In the genomic region with DNA sequence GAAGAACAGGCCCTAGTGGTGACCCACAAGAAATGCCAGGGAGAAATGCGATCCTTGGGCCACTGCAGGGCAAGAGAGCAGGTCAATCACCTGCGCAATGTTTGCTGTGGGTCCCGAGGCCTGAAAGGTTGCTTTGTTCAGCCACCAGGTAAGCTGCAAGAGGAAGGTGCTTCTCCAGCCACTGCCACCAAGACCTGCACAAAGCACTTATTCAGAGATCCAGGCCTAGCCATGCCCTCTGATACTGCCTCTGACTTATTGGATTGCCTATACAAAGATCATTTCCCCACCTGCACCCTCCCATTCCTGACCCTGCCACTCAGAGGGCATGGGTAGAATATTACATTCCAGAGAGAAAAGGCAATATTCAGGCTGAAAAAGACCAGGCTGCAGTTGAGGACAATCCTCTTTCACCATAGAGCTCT, we compare ENCODE assay signal across 2 cellular contexts.
A peak's percentile ranks its signal among the peaks of the same experiment; 100 is the strongest.
TF ChIP-seq lines count a peak whose summit lies in the region.

No MANE protein-coding gene starts in this region.

TF ChIP-seq in GM23338, 12 proteins besides CTCF, POLR2A, EP300 and RAD21 (continued from another document and continues in another):
- TF ChIP-seq ZNF462 (CRISPR knock-in tag; IDR thresholded peaks at IDR 0.05) (no peak), STAT1 (IDR thresholded peaks at IDR 0.05; ENCODE audit: unreplicated experiment) (no peak), CREB1 (CRISPR knock-in tag; IDR thresholded peaks at IDR 0.05; ENCODE audit: low read depth) (no peak), JUNB (IDR thresholded peaks at IDR 0.05; ENCODE audit: unreplicated experiment) (no peak), POLR2AphosphoS5 (IDR thresholded peaks at IDR 0.05; ENCODE audit: low read depth) (no peak), EZH2phosphoT487 (IDR thresholded peaks at IDR 0.05; ENCODE audit: unreplicated experiment) (no peak), ZNF114 (CRISPR knock-in tag; IDR thresholded peaks at IDR 0.05) (no peak), EZH2 (IDR thresholded peaks at IDR 0.05; ENCODE audit: low read depth, unreplicated experiment) (no peak)
- TF ChIP-seq, protein P1, sequence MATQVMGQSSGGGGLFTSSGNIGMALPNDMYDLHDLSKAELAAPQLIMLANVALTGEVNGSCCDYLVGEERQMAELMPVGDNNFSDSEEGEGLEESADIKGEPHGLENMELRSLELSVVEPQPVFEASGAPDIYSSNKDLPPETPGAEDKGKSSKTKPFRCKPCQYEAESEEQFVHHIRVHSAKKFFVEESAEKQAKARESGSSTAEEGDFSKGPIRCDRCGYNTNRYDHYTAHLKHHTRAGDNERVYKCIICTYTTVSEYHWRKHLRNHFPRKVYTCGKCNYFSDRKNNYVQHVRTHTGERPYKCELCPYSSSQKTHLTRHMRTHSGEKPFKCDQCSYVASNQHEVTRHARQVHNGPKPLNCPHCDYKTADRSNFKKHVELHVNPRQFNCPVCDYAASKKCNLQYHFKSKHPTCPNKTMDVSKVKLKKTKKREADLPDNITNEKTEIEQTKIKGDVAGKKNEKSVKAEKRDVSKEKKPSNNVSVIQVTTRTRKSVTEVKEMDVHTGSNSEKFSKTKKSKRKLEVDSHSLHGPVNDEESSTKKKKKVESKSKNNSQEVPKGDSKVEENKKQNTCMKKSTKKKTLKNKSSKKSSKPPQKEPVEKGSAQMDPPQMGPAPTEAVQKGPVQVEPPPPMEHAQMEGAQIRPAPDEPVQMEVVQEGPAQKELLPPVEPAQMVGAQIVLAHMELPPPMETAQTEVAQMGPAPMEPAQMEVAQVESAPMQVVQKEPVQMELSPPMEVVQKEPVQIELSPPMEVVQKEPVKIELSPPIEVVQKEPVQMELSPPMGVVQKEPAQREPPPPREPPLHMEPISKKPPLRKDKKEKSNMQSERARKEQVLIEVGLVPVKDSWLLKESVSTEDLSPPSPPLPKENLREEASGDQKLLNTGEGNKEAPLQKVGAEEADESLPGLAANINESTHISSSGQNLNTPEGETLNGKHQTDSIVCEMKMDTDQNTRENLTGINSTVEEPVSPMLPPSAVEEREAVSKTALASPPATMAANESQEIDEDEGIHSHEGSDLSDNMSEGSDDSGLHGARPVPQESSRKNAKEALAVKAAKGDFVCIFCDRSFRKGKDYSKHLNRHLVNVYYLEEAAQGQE (IDR thresholded peaks at IDR 0.05; ENCODE audit: unreplicated experiment): no peak
- TF ChIP-seq, protein P2, sequence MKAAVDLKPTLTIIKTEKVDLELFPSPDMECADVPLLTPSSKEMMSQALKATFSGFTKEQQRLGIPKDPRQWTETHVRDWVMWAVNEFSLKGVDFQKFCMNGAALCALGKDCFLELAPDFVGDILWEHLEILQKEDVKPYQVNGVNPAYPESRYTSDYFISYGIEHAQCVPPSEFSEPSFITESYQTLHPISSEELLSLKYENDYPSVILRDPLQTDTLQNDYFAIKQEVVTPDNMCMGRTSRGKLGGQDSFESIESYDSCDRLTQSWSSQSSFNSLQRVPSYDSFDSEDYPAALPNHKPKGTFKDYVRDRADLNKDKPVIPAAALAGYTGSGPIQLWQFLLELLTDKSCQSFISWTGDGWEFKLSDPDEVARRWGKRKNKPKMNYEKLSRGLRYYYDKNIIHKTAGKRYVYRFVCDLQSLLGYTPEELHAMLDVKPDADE (IDR thresholded peaks at IDR 0.05): no peak

TF ChIP-seq in HepG2, 621 proteins besides CTCF, POLR2A, EP300 and RAD21 (continues in another document):
- TF ChIP-seq ZNF609 (CRISPR knock-in tag; IDR thresholded peaks at IDR 0.05; ENCODE audit: borderline replicate concordance) (peak; percentile 68), POGZ (CRISPR knock-in tag; IDR thresholded peaks at IDR 0.05) (no peak; the same call in 1 of the 2 replicates), TEAD3 (CRISPR knock-in tag; optimal IDR thresholded peaks at IDR 0.05; ENCODE audit: borderline replicate concordance) (peak; percentile 43), CHD2 (IDR thresholded peaks at IDR 0.05; ENCODE audit: low read depth, low read length) (no peak), ZNF629 (CRISPR knock-in tag; conservative IDR thresholded peaks at IDR 0.05) (no peak), MIER2 (CRISPR knock-in tag; IDR thresholded peaks at IDR 0.05) (no peak), PAXIP1 (CRISPR knock-in tag; conservative IDR thresholded peaks at IDR 0.05) (peak; percentile 25), ELF3 (CRISPR knock-in tag; IDR thresholded peaks at IDR 0.05) (no peak), PITX1 (CRISPR knock-in tag; IDR thresholded peaks at IDR 0.05) (peak; percentile 47; the same call in 1 of the 2 replicates), HMG20B (CRISPR knock-in tag; conservative IDR thresholded peaks at IDR 0.05) (no peak), NONO (IDR thresholded peaks at IDR 0.05) (no peak), NONO (CRISPR knock-in tag; conservative IDR thresholded peaks at IDR 0.05) (0 out of 2 replicates have a peak, but pooled peaks have one; percentile 48), ZBTB37 (CRISPR knock-in tag; IDR thresholded peaks at IDR 0.05) (0 out of 2 replicates have a peak, but pooled peaks have one; percentile 47), ZNF670 (CRISPR knock-in tag; IDR thresholded peaks at IDR 0.05; ENCODE audit: borderline replicate concordance) (no peak), SKI (IDR thresholded peaks at IDR 0.05; ENCODE audit: partially characterized antibody) (no peak), WIZ (CRISPR knock-in tag; IDR thresholded peaks at IDR 0.05) (no peak), ZNF713 (CRISPR knock-in tag; IDR thresholded peaks at IDR 0.05) (no peak), CENPX (CRISPR knock-in tag; IDR thresholded peaks at IDR 0.05) (no peak), ISL2 (CRISPR knock-in tag; IDR thresholded peaks at IDR 0.05) (no peak), ZNF710 (CRISPR knock-in tag; IDR thresholded peaks at IDR 0.05; ENCODE audit: borderline replicate concordance) (0 out of 2 replicates have a peak, but pooled peaks have one; percentile 27), PHF21A (CRISPR knock-in tag; IDR thresholded peaks at IDR 0.05) (0 out of 2 replicates have a peak, but pooled peaks have one; percentile 31), ZNF446 (CRISPR knock-in tag; IDR thresholded peaks at IDR 0.05) (no peak)
- TF ChIP-seq, protein P3, sequence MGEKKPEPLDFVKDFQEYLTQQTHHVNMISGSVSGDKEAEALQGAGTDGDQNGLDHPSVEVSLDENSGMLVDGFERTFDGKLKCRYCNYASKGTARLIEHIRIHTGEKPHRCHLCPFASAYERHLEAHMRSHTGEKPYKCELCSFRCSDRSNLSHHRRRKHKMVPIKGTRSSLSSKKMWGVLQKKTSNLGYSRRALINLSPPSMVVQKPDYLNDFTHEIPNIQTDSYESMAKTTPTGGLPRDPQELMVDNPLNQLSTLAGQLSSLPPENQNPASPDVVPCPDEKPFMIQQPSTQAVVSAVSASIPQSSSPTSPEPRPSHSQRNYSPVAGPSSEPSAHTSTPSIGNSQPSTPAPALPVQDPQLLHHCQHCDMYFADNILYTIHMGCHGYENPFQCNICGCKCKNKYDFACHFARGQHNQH (CRISPR knock-in tag; IDR thresholded peaks at IDR 0.05): no peak
- TF ChIP-seq, protein P4, sequence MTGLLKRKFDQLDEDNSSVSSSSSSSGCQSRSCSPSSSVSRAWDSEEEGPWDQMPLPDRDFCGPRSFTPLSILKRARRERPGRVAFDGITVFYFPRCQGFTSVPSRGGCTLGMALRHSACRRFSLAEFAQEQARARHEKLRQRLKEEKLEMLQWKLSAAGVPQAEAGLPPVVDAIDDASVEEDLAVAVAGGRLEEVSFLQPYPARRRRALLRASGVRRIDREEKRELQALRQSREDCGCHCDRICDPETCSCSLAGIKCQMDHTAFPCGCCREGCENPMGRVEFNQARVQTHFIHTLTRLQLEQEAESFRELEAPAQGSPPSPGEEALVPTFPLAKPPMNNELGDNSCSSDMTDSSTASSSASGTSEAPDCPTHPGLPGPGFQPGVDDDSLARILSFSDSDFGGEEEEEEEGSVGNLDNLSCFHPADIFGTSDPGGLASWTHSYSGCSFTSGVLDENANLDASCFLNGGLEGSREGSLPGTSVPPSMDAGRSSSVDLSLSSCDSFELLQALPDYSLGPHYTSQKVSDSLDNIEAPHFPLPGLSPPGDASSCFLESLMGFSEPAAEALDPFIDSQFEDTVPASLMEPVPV (CRISPR knock-in tag; IDR thresholded peaks at IDR 0.05): 0 out of 2 replicates have a peak, but pooled peaks have one; percentile 28
- TF ChIP-seq, protein P5, sequence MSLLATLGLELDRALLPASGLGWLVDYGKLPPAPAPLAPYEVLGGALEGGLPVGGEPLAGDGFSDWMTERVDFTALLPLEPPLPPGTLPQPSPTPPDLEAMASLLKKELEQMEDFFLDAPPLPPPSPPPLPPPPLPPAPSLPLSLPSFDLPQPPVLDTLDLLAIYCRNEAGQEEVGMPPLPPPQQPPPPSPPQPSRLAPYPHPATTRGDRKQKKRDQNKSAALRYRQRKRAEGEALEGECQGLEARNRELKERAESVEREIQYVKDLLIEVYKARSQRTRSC (CRISPR knock-in tag; IDR thresholded peaks at IDR 0.05; ENCODE audit: low read depth): no peak
